ENCODE assay signal across 8 cellular contexts in the genomic region with DNA sequence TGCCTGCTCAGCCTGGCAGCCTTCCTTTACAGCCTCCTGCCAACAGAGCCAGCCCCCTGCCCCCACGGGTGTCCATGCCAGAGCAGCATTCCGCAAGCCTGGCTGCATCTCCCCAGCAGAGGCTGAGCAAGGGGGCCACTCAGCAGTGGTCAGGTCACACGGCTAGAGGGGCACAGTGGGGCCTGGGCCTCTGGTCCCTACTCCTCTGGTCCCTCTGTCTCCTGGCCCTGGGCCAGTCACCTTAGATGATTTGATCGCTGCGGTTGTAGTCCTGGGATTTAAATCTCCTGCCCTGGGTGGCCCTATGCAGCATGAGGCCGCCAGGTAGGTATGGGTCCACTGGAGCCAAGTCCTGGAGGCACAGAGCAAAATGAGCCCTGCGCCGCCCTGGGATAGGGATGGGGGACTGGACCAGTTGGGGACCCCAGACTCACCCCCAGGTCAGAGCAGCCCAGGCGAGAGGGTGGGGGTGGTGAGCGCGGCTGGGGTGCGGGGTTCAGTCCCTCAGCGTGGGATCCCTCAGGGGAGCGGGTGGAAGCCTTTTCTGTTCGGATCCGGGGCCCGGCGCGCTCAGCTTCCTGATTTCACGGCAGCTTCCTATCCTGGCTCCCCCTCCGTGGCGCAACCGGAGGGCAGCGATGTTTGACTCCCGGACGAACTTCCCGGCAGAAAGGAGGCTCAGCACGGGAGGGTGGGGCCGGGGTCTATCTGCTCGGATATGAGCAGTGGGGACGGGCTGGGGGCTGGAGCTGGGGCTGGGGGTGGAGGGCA. TPM values are rescaled to one million over a fixed set of nuclear protein-coding genes. Genes with fewer than 3 reads are reported as not detected.
DNase-seq lines count a peak whose midpoint lies in the region; ATAC-seq, FAIRE-seq and TF ChIP-seq lines count a peak whose summit lies in the region.

ZBTB47 (plus strand) TSS at position 138 of the 771 bp plus-strand sequence. CDS start 4,659 bp downstream, outside the sequence.

- no peak for FAIRE-seq in RCC 7860 (lab: Jason Lieb, UNC)

- peak; percentile 43 for DNase-seq in activated naive CD4-positive, alpha-beta T cell treated with anti-CD3 and anti-CD28 coated beads, Interleukin-2, amount 10 ng/mL, durations not matched to agents 7 days and 5 days
- DNase-seq in activated naive CD4-positive, alpha-beta T cell treated with anti-CD3 and anti-CD28 coated beads, Interleukin-2, amount 50 U/mL, for 16 hours: no peak
- DNase-seq in RCC 7860 (ENCODE audit: low spot score): peak; percentile 14
- DNase-seq in H4 (ENCODE audit: low spot score): no peak

- no peaks in the 10 kb centered on the region for H3K27me3 ChIP-seq in duodenal mucosa (ENCODE audit: control insufficient read depth in 1 of 2, insufficient read depth in 2 of 2, low read length in 2 of 2)
- no peaks in the 10 kb centered on the region for H3K27me3 ChIP-seq in liver (ENCODE audit: control insufficient read depth in 4 of 4, insufficient read depth in 4 of 4, low read length in 3 of 4)
- H3K27me3 ChIP-seq in stomach smooth muscle (ENCODE audit: control insufficient read depth in 1 of 2, insufficient read depth in 2 of 2, low read length in 2 of 2): no peaks in the 10 kb centered on the region

- TF ChIP-seq CTCF in liver (IDR thresholded peaks at IDR 0.05; ENCODE audit: low read depth, low read length, missing input control): no peak

- H3K4me3 ChIP-seq in duodenal mucosa (ENCODE audit: low read depth in 1 of 2, low read length in 2 of 2) (peak within 1 kb of the TSS; percentile 68 to 73), liver (ENCODE audit: low read depth in 1 of 3, low read length in 3 of 3) (peak within 1 kb of the TSS; percentile 42 to 89 (median 66)), stomach smooth muscle (ENCODE audit: low read length in 2 of 2) (peak within 1 kb of the TSS; percentile 87 to 89)

- H3K36me3 ChIP-seq in duodenal mucosa (ENCODE audit: control insufficient read depth in 1 of 2, insufficient read depth in 2 of 2, low read length in 2 of 2) (peaks cover 0 to 2% of the 10 kb centered on the region in 2 donors), liver (ENCODE audit: control insufficient read depth in 4 of 4, insufficient read depth in 3 of 4, low read depth in 1 of 4, low read length in 3 of 4) (peaks cover 2 to 5% (median 4%) of the 10 kb centered on the region in 4 donors), stomach smooth muscle (ENCODE audit: control insufficient read depth in 2 of 2, insufficient read depth in 2 of 2, low read length in 2 of 2) (peaks cover 2 to 10% of the 10 kb centered on the region in 2 donors)

- no peaks in the 10 kb centered on the region for H3K9me3 Mint-ChIP-seq in activated naive CD4-positive, alpha-beta T cell treated with anti-CD3 and anti-CD28 coated beads, Interleukin-2, amount 10 ng/mL, durations not matched to agents 7 days and 5 days

- peaks cover 8% of the 10 kb centered on the region for H3K36me3 Mint-ChIP-seq in activated naive CD4-positive, alpha-beta T cell treated with anti-CD3 and anti-CD28 coated beads, Interleukin-2, amount 10 ng/mL, durations not matched to agents 7 days and 5 days

- H3K27me3 Mint-ChIP-seq in activated naive CD4-positive, alpha-beta T cell treated with anti-CD3 and anti-CD28 coated beads, Interleukin-2, amount 10 ng/mL, durations not matched to agents 7 days and 5 days: peaks cover 31% of the 10 kb centered on the region

- H3K4me3 Mint-ChIP-seq in activated naive CD4-positive, alpha-beta T cell treated with anti-CD3 and anti-CD28 coated beads, Interleukin-2, amount 10 ng/mL, durations not matched to agents 7 days and 5 days: peak within 1 kb of the TSS; percentile 78

- H3K9ac ChIP-seq in duodenal mucosa (ENCODE audit: low read depth in 1 of 2, low read length in 2 of 2) (peak within 1 kb of the TSS; percentile 52), liver (ENCODE audit: low read depth in 1 of 2, low read length in 2 of 2) (peak within 1 kb of the TSS in 1 of 2 donors; percentile 16), stomach smooth muscle (ENCODE audit: low read length in 2 of 2) (peak within 1 kb of the TSS; percentile 84 to 92)

- peaks cover 23% of the 10 kb centered on the region for H3K4me1 Mint-ChIP-seq in activated naive CD4-positive, alpha-beta T cell treated with anti-CD3 and anti-CD28 coated beads, Interleukin-2, amount 10 ng/mL, durations not matched to agents 7 days and 5 days

- peaks cover 19 to 26% of the 10 kb centered on the region in 2 donors for H3K4me1 ChIP-seq in duodenal mucosa (ENCODE audit: control insufficient read depth in 1 of 2, insufficient read depth in 2 of 2, low read length in 2 of 2)
- H3K4me1 ChIP-seq in liver (ENCODE audit: control insufficient read depth in 4 of 4, insufficient read depth in 4 of 4, low read length in 3 of 4): peaks cover 5 to 15% (median 11%) of the 10 kb centered on the region in 4 donors
- H3K4me1 ChIP-seq in stomach smooth muscle (ENCODE audit: control insufficient read depth, insufficient read depth, low read length): peaks cover 61% of the 10 kb centered on the region

- H3K27ac ChIP-seq in duodenal mucosa (ENCODE audit: low read depth, low read length) (peak within 1 kb of the TSS; percentile 43), liver (ENCODE audit: low read depth in 1 of 2, low read length in 2 of 2) (peak within 1 kb of the TSS; percentile 26 to 39), stomach smooth muscle (ENCODE audit: low read length) (peak within 1 kb of the TSS; percentile 84)

- CTCF ChIA-PET in activated naive CD4-positive, alpha-beta T cell treated with anti-CD3 and anti-CD28 coated beads, Interleukin-2, amount 10 ng/mL, durations not matched to agents 7 days and 5 days (lab: Charles Lee): interaction anchor here (1.0 to 1.4 kb wide), 3 partner anchors 12 to 92 kb away, joined by 3 to 5 read pairs (median 3); no protein-coding TSS in a partner anchor

- no peak for ATAC-seq in HG02763 (IDR thresholded peaks at IDR 0.05; ENCODE audit: unreplicated experiment)

- 18% methylated on average over 31 of the region's 31 CpGs for WGBS in liver

- H3K9me3 ChIP-seq in duodenal mucosa (ENCODE audit: control insufficient read depth in 1 of 2, low read length in 2 of 2): no peaks in the 10 kb centered on the region
- no peaks in the 10 kb centered on the region for H3K9me3 ChIP-seq in liver (ENCODE audit: control insufficient read depth in 4 of 4, low read length in 3 of 4)
- no peaks in the 10 kb centered on the region for H3K9me3 ChIP-seq in stomach smooth muscle (ENCODE audit: control insufficient read depth in 2 of 2, low read length in 2 of 2)

- peak within 1 kb of the TSS; percentile 52 for H3K27ac Mint-ChIP-seq in activated naive CD4-positive, alpha-beta T cell treated with anti-CD3 and anti-CD28 coated beads, Interleukin-2, amount 10 ng/mL, durations not matched to agents 7 days and 5 days

- no peak for TF ChIP-seq RAD21 in liver (IDR thresholded peaks at IDR 0.05)

TF ChIP-seq in liver, 16 proteins besides CTCF, POLR2A, EP300 and RAD21:
- TF ChIP-seq RXRA (IDR thresholded peaks at IDR 0.05) (no peak), EGR1 (IDR thresholded peaks at IDR 0.05; ENCODE audit: low read depth in 2 of 2) (no peak), YY1 (IDR thresholded peaks at IDR 0.05) (no peak), FOXA1 (IDR thresholded peaks at IDR 0.05) (no peak)

RNA-seq across cellular contexts. Expression of gene ZBTB47, which starts in this region (rescaled TPM):
- 1 to 10 TPM; 2.9 to 7.4 TPM for total RNA-seq in liver
- 1 to 10 TPM in 1 of 2 donors, under 1 TPM in 1; 0.42 to 5.5 TPM for polyA plus RNA-seq in liver
- 1.9 and 3.8 TPM in 2 replicates for total RNA-seq in H4 (2014; rRNA removed; shearing (Covaris generic))

Comparison
In these comparisons a context has a peak if more than half of its experiments do, and no peak if none do; other contexts are left out.
1. DNase-seq: peak in activated naive CD4-positive, alpha-beta T cell treated with anti-CD3 and anti-CD28 coated beads, Interleukin-2, amount 10 ng/mL, durations not matched to agents 7 days and 5 days (single experiment) and RCC 7860 (single experiment); none in activated naive CD4-positive, alpha-beta T cell treated with anti-CD3 and anti-CD28 coated beads, Interleukin-2, amount 50 U/mL, for 16 hours (single experiment) and H4 (single experiment).
2. H3K27ac ChIP-seq: peak in every context shown above with its lines; median percentile 84 in stomach smooth muscle; 43 in duodenal mucosa; 32 in liver.
3. Peak in every context shown above with its lines, with median percentiles within 50 percentile points of each other: H3K4me3 ChIP-seq.